ENCODE assay signal across 16 cellular contexts in the genomic region with DNA sequence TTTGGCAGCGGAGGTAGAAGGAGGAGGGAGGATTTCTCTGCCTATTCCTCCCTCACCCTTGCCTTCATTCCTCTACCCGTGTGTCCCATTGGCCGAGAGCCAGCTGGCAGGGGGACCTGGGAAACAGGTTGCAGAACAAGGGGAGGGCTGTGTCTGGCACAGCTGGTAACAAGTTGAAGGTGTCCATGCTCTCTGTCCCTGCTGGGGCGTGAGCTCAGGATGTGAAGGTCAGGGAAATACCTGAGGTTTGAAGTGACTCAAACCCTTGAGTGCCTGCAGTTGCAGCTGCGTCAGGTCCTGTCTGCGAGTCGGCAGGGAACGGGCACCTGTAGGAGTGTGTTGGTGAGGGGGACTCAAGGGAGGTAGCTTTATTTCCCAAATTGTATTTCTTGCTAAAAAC. TPM values are rescaled to one million over a fixed set of nuclear protein-coding genes. Genes with fewer than 3 reads are reported as not detected.
DNase-seq lines count a peak whose midpoint lies in the region; ATAC-seq and TF ChIP-seq lines count a peak whose summit lies in the region.
"Had no signal": no experiment of that assay in that cellular context is flagged by ENCODE, and none has a peak within 500 bp of the region (broad histone marks: within the 10 kb centered on the region; RNA-seq: fewer than 3 reads in every experiment).

No MANE protein-coding gene starts in this region.

- WGBS in esophagus, 2 donors: 52 to 58% methylated on average over 8 of the region's 8 CpGs
- WGBS in neuronal stem cell (ENCODE audit: extremely low coverage in 2 of 2, insufficient read length in 2 of 2, insufficient replicate concordance in 1 of 2), 2 donors: no CpG with 5 or more reads among the region's 8 CpGs

- no peaks in the 10 kb centered on the region for H3F3A ChIP-seq in MM.1S (ENCODE audit: insufficient read depth, low read length)

- peak overlapping the region; percentile 80 for H3K23ac ChIP-seq in neuronal stem cell (ENCODE audit: low read depth, low read length, poor library complexity)

- peak; percentile 30 for DNase-seq in DMS 273 treated with DMSO at 0.1 percent for 48 hours (lab: John Stamatoyannopoulos, UW)
- DNase-seq in NCI-H2196 (lab: John Stamatoyannopoulos, UW; ENCODE audit: unreplicated experiment): peak; percentile 86
- DNase-seq in neuronal stem cell (ENCODE audit: low spot score): no peak
- no peak for DNase-seq in MM.1S
- DNase-seq in activated CD4-positive, alpha-beta memory T cell treated with anti-CD3 and anti-CD28 coated beads for 36 hours: no peak
- DNase-seq: activated B cell treated with CpG ODN at 0.5 μM for 24 hours; activated T-cell treated with anti-CD3 and anti-CD28 coated beads, Interleukin-2, amount 50 U/mL, for 4 hours; naive thymus-derived CD8-positive, alpha-beta T cell; NCI-H2227 treated with DMSO at 0.1 percent for 48 hours; SIG-M5; stimulated activated CD4-positive, alpha-beta T cell treated with anti-CD3 and anti-CD28 coated beads, Interleukin-12 subunit alpha, Interleukin-12 subunit beta, amount 100 ng/mL, for 4 hours had no signal

- no peaks in the 10 kb centered on the region for H3K79me2 ChIP-seq in MM.1S (ENCODE audit: low read length)

- H3K27me3 Mint-ChIP-seq in activated CD4-positive, alpha-beta memory T cell treated with anti-CD3 and anti-CD28 coated beads for 36 hours: no peaks in the 10 kb centered on the region
- H3K27me3 Mint-ChIP-seq: activated B cell treated with CpG ODN at 0.5 μM for 24 hours; naive thymus-derived CD8-positive, alpha-beta T cell had no signal

- no peak for ATAC-seq in HG03354 (IDR thresholded peaks at IDR 0.05; ENCODE audit: poor library complexity, severe bottlenecking, unreplicated experiment)
- no peak for ATAC-seq in HG02588 (IDR thresholded peaks at IDR 0.05; ENCODE audit: unreplicated experiment)
- ATAC-seq: activated T-cell treated with anti-CD3 and anti-CD28 coated beads, Interleukin-2, amount 50 U/mL, for 4 hours; naive thymus-derived CD8-positive, alpha-beta T cell had no signal

- H2AFZ ChIP-seq in neuronal stem cell (ENCODE audit: low read length) (no peak overlapping the region), MM.1S (ENCODE audit: low read length) (no peak overlapping the region)

- no peak overlapping the region for H2BK120ac ChIP-seq in neuronal stem cell (ENCODE audit: low read depth, low read length)

- H3K4me1 Mint-ChIP-seq in activated CD4-positive, alpha-beta memory T cell treated with anti-CD3 and anti-CD28 coated beads for 36 hours (ENCODE audit: low read depth): no peaks in the 10 kb centered on the region
- H3K4me1 Mint-ChIP-seq: activated B cell treated with CpG ODN at 0.5 μM for 24 hours had no signal

- no peak overlapping the region for H3K4ac ChIP-seq in neuronal stem cell (ENCODE audit: low read length)

- H3K36me3 ChIP-seq in esophagus (ENCODE audit: control insufficient read depth in 2 of 2, insufficient read depth in 2 of 2, low read length in 1 of 2): peaks cover 11 to 25% of the 10 kb centered on the region in 2 donors
- peaks cover 22 to 44% of the 10 kb centered on the region in 2 donors for H3K36me3 ChIP-seq in neuronal stem cell (replicated peaks in 1 of 2; ENCODE audit: control insufficient read depth in 2 of 2, insufficient read depth in 2 of 2, low read length in 2 of 2)
- no peaks in the 10 kb centered on the region for H3K36me3 ChIP-seq in MM.1S (replicated peaks; ENCODE audit: insufficient read depth, low read length)

- H3K27me3 ChIP-seq in esophagus (ENCODE audit: control insufficient read depth in 1 of 2, insufficient read depth in 2 of 2, low read length in 2 of 2) (no peaks in the 10 kb centered on the region), neuronal stem cell (ENCODE audit: control insufficient read depth in 3 of 3, insufficient read depth in 3 of 3, low read depth in 1 of 3, low read length in 3 of 3) (no peaks in the 10 kb centered on the region), MM.1S (replicated peaks; ENCODE audit: insufficient read depth, low read length) (no peaks in the 10 kb centered on the region)
- H3K27me3 ChIP-seq: ascending aorta, BLaER1 had no signal

- peaks cover 6% of the 10 kb centered on the region for H3K36me3 Mint-ChIP-seq in activated CD4-positive, alpha-beta memory T cell treated with anti-CD3 and anti-CD28 coated beads for 36 hours

- no peak overlapping the region for H3K4me3 Mint-ChIP-seq in activated CD4-positive, alpha-beta memory T cell treated with anti-CD3 and anti-CD28 coated beads for 36 hours
- H3K4me3 Mint-ChIP-seq: activated B cell treated with CpG ODN at 0.5 μM for 24 hours; activated T-cell treated with anti-CD3 and anti-CD28 coated beads, Interleukin-2, amount 50 U/mL, for 4 hours; naive thymus-derived CD8-positive, alpha-beta T cell had no signal

- no peak overlapping the region for H2AK5ac ChIP-seq in neuronal stem cell (ENCODE audit: low read depth, low read length)

- peak overlapping the region; percentile 11 for H3K4me2 ChIP-seq in neuronal stem cell (ENCODE audit: insufficient read depth, low read length, poor library complexity, severe bottlenecking)
- no peak overlapping the region for H3K4me2 ChIP-seq in MM.1S (ENCODE audit: low read depth, low read length)
- H3K4me2 ChIP-seq: BLaER1 had no signal

- no peak overlapping the region for H4K91ac ChIP-seq in neuronal stem cell (ENCODE audit: low read depth, low read length, poor library complexity)

- intact Hi-C loops in activated CD4-positive, alpha-beta memory T cell treated with anti-CD3 and anti-CD28 coated beads for 36 hours (cut with micrococcal nuclease): no loop called here

- no peak overlapping the region for H3K14ac ChIP-seq in neuronal stem cell (ENCODE audit: low read length)

- H3K9me3 ChIP-seq in esophagus (ENCODE audit: control insufficient read depth in 2 of 2, insufficient read depth in 1 of 2, low read depth in 1 of 2, low read length in 1 of 2) (no peaks in the 10 kb centered on the region), neuronal stem cell (replicated peaks in 1 of 2; ENCODE audit: control insufficient read depth in 2 of 2, insufficient read depth in 1 of 2, low read depth in 1 of 2, low read length in 2 of 2) (peaks cover 0 to 2% of the 10 kb centered on the region in 2 donors), MM.1S (replicated peaks; ENCODE audit: insufficient read depth, low read length) (no peaks in the 10 kb centered on the region)
- H3K9me3 ChIP-seq: ascending aorta, BLaER1 had no signal

- H3K4me1 ChIP-seq in esophagus (ENCODE audit: control insufficient read depth in 2 of 2, insufficient read depth in 2 of 2, low read length in 1 of 2): no peaks in the 10 kb centered on the region
- H3K4me1 ChIP-seq in neuronal stem cell (ENCODE audit: control insufficient read depth in 2 of 2, insufficient read depth in 1 of 2, low read depth in 1 of 2, low read length in 2 of 2): no peaks in the 10 kb centered on the region
- H3K4me1 ChIP-seq in MM.1S (ENCODE audit: low read length): no peaks in the 10 kb centered on the region
- H3K4me1 ChIP-seq: ascending aorta, BLaER1 had no signal

- H3K27ac ChIP-seq in esophagus (ENCODE audit: low read depth in 2 of 2, low read length in 1 of 2) (peak overlapping the region; percentile 39 to 78), neuronal stem cell (replicated peaks; ENCODE audit: low read length) (no peak overlapping the region), MM.1S (ENCODE audit: low read length) (no peak overlapping the region)
- H3K27ac ChIP-seq: ascending aorta, BLaER1 had no signal

- H2BK15ac ChIP-seq in neuronal stem cell (ENCODE audit: low read length): no peak overlapping the region

- H3K4me3 ChIP-seq in esophagus (ENCODE audit: low read depth in 1 of 2, low read length in 2 of 2) (no peak overlapping the region), neuronal stem cell (ENCODE audit: low read length in 2 of 2) (no peak overlapping the region), MM.1S (ENCODE audit: low read length) (no peak overlapping the region)
- H3K4me3 ChIP-seq: ascending aorta, BLaER1 had no signal

- no peaks in the 10 kb centered on the region for H4K20me1 ChIP-seq in MM.1S (ENCODE audit: insufficient read depth, low read length)
- H4K20me1 ChIP-seq: BLaER1 had no signal

- H3K9me3 Mint-ChIP-seq in activated CD4-positive, alpha-beta memory T cell treated with anti-CD3 and anti-CD28 coated beads for 36 hours: no peaks in the 10 kb centered on the region
- H3K9me3 Mint-ChIP-seq: activated B cell treated with CpG ODN at 0.5 μM for 24 hours; activated T-cell treated with anti-CD3 and anti-CD28 coated beads, Interleukin-2, amount 50 U/mL, for 4 hours; naive thymus-derived CD8-positive, alpha-beta T cell had no signal

- H2BK12ac ChIP-seq in neuronal stem cell (ENCODE audit: low read length): no peak overlapping the region

- H3K9ac ChIP-seq in neuronal stem cell (ENCODE audit: low read depth, low read length, poor library complexity): no peak overlapping the region
- no peak overlapping the region for H3K9ac ChIP-seq in MM.1S (ENCODE audit: low read length)
- H3K9ac ChIP-seq: BLaER1 had no signal

- H3K27ac Mint-ChIP-seq in activated CD4-positive, alpha-beta memory T cell treated with anti-CD3 and anti-CD28 coated beads for 36 hours: no peak overlapping the region
- H3K27ac Mint-ChIP-seq: activated B cell treated with CpG ODN at 0.5 μM for 24 hours; naive thymus-derived CD8-positive, alpha-beta T cell had no signal

- no peak overlapping the region for H2BK5ac ChIP-seq in neuronal stem cell (ENCODE audit: low read length)

- H3K9me2 ChIP-seq in MM.1S (replicated peaks; ENCODE audit: insufficient read depth, low read length): no peaks in the 10 kb centered on the region

- peaks cover 2% of the 10 kb centered on the region for H3K79me1 ChIP-seq in neuronal stem cell (ENCODE audit: low read depth, low read length)

- no peak for TF ChIP-seq CTCF in MM.1S (IDR thresholded peaks at IDR 0.05; ENCODE audit: low read length)

- H3K18ac ChIP-seq in neuronal stem cell (ENCODE audit: low read length): no peak overlapping the region

- H4K8ac ChIP-seq in neuronal stem cell (ENCODE audit: low read depth, low read length): peak overlapping the region; percentile 82

- POLR2A ChIA-PET in activated CD4-positive, alpha-beta memory T cell treated with anti-CD3 and anti-CD28 coated beads for 36 hours (lab: Charles Lee): no interaction called here

- CTCF ChIA-PET in activated CD4-positive, alpha-beta memory T cell treated with anti-CD3 and anti-CD28 coated beads for 36 hours (lab: Charles Lee): no interaction called here

RNA-seq across cellular contexts. Expression of a gene that starts 16.2 kb away (rescaled TPM):
- polyA plus RNA-seq in esophagus: 10 to 100 TPM; 25.5 to 36.2 TPM
- polyA plus RNA-seq in neuronal stem cell (2013, experiment 1 of 2): 12.8 TPM
- polyA plus RNA-seq in neuronal stem cell (2013, experiment 2 of 2): 13.2 TPM
- total RNA-seq in activated CD4-positive, alpha-beta memory T cell treated with anti-CD3 and anti-CD28 coated beads for 36 hours: 10 to 100 TPM; 26.1 to 26.5 TPM

RNA-seq across cellular contexts. Expression of a gene that starts 24.5 kb away (rescaled TPM):
- polyA plus RNA-seq in esophagus: 100 to 1,000 TPM; 144 to 183 TPM
- polyA plus RNA-seq in neuronal stem cell (2013, experiment 1 of 2): 36.6 TPM
- polyA plus RNA-seq in neuronal stem cell (2013, experiment 2 of 2): 33.2 TPM
- total RNA-seq in activated CD4-positive, alpha-beta memory T cell treated with anti-CD3 and anti-CD28 coated beads for 36 hours: 10 to 100 TPM; 59.5 to 62.3 TPM

RNA-seq across cellular contexts. Expression of a gene that starts 28.3 kb away (rescaled TPM):
- 10 to 100 TPM; 11.4 to 16.5 TPM for polyA plus RNA-seq in esophagus
- polyA plus RNA-seq in neuronal stem cell (2013, experiment 1 of 2): 34.9 TPM
- 34.1 TPM for polyA plus RNA-seq in neuronal stem cell (2013, experiment 2 of 2)
- 10 to 100 TPM; 13.9 to 15.3 TPM for total RNA-seq in activated CD4-positive, alpha-beta memory T cell treated with anti-CD3 and anti-CD28 coated beads for 36 hours

RNA-seq across cellular contexts. Expression of a gene that starts 58.0 kb away (rescaled TPM):
- polyA plus RNA-seq in esophagus: 10 to 100 TPM; 26.6 to 36.7 TPM
- polyA plus RNA-seq in neuronal stem cell (2013, experiment 1 of 2): 12.9 TPM
- 12.1 TPM for polyA plus RNA-seq in neuronal stem cell (2013, experiment 2 of 2)
- total RNA-seq in activated CD4-positive, alpha-beta memory T cell treated with anti-CD3 and anti-CD28 coated beads for 36 hours: 10 to 100 TPM; 16.0 to 16.4 TPM

RNA-seq across cellular contexts. Expression of a gene that starts 58.6 kb away (rescaled TPM):
- 100 to 1,000 TPM in 1 of 2 donors, 10 to 100 TPM in 1; 80.0 to 126 TPM for polyA plus RNA-seq in esophagus
- polyA plus RNA-seq in neuronal stem cell (2013, experiment 1 of 2): 74.5 TPM
- polyA plus RNA-seq in neuronal stem cell (2013, experiment 2 of 2): 76.7 TPM
- total RNA-seq in activated CD4-positive, alpha-beta memory T cell treated with anti-CD3 and anti-CD28 coated beads for 36 hours: 10 to 100 TPM; 74.6 to 76.3 TPM

Comparison
In these comparisons a context has a peak if more than half of its experiments do, and no peak if none do; other contexts are left out.
1. DNase-seq: peak in DMS 273 treated with DMSO at 0.1 percent for 48 hours (single experiment) and NCI-H2196 (single experiment); none in neuronal stem cell (single experiment), MM.1S (single experiment) and activated CD4-positive, alpha-beta memory T cell treated with anti-CD3 and anti-CD28 coated beads for 36 hours (single experiment).
2. H3K27ac ChIP-seq: peak in esophagus (2 of 2); none in neuronal stem cell (single experiment) and MM.1S (single experiment).